In the genomic region with DNA sequence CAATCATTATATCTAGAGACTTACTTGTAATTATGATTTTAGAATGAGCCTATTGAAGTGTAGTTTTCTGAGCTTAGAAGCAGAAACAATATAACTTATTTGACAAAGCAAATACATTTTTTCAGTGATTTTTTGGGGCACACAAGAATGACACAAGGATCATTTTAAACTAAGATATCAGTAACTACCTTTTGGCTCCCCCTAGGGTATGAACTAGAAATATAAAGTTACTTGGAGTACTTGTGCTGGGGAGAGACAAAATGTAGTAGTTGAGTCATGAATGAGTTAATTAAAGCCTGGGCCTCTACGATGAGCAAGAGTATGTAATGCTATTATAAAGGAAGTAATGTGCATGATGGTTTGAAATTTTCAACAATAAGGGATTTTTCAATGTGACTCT, we compare ENCODE assay signal across 8 cellular contexts.
A peak's percentile ranks its signal among the peaks of the same experiment; 100 is the strongest.
DNase-seq lines count a peak whose midpoint lies in the region; ATAC-seq and TF ChIP-seq lines count a peak whose summit lies in the region.

No MANE protein-coding gene starts in this region.

- no peak overlapping the region for H3K4me3 ChIP-seq in IMR-90 (ENCODE audit: insufficient read depth, low read depth, low read length)

- no peak overlapping the region for H3K4me2 ChIP-seq in IMR-90 (ENCODE audit: low read depth, low read length)

- no peak overlapping the region for H3K23ac ChIP-seq in IMR-90 (ENCODE audit: low read depth, low read length)

- no TSS peak for BruUV-seq in IMR-90 (replicated peaks; lab: Mats Ljungman, UMichigan)

- no peak overlapping the region for H2AFZ ChIP-seq in IMR-90 (replicated peaks; ENCODE audit: low read length, poor library complexity)

- H2AK9ac ChIP-seq in IMR-90 (replicated peaks; ENCODE audit: low read depth, low read length, poor library complexity): no peak overlapping the region

- dilution Hi-C loops in IMR-90 (cut with HindIII; ENCODE audit: low sequenced_read_pairs, unreplicated experiment): no loop called here

- ATAC-seq in GM18867 (IDR thresholded peaks at IDR 0.05; ENCODE audit: unreplicated experiment): peak; percentile 42
- no peak for ATAC-seq in IMR-90 (ENCODE audit: low read depth)
- ATAC-seq in HG02571 (IDR thresholded peaks at IDR 0.05; ENCODE audit: unreplicated experiment): no peak

- H3K9me1 ChIP-seq in IMR-90 (ENCODE audit: insufficient read depth, low read length): no peaks in the 10 kb centered on the region

- no peaks in the 10 kb centered on the region for H3K36me3 ChIP-seq in IMR-90 (ENCODE audit: control insufficient read depth, insufficient read depth, low read length)

- no peaks in the 10 kb centered on the region for H3K79me1 ChIP-seq in IMR-90 (ENCODE audit: low read depth in 1 of 2, low read length in 2 of 2)

- H2BK20ac ChIP-seq in IMR-90 (ENCODE audit: low read depth, low read length): no peak overlapping the region

- no peaks in the 10 kb centered on the region for H3K27me3 Mint-ChIP-seq in activated CD4-positive, alpha-beta memory T cell treated with anti-CD3 and anti-CD28 coated beads for 36 hours

- no peak overlapping the region for H3K4ac ChIP-seq in IMR-90 (ENCODE audit: low read depth, low read length)

- no CpG with 5 or more reads among the region's 1 CpG for WGBS in IMR-90 (ENCODE audit: extremely low coverage in 2 of 2, insufficient read length in 1 of 2), 2 experiments

- H4K8ac ChIP-seq in IMR-90 (ENCODE audit: low read depth in 2 of 2, low read length in 2 of 2): no peak overlapping the region

- no peak overlapping the region for H4K91ac ChIP-seq in IMR-90 (ENCODE audit: insufficient read depth, low read depth, low read length)

- H3K4me3 Mint-ChIP-seq in activated CD4-positive, alpha-beta memory T cell treated with anti-CD3 and anti-CD28 coated beads for 36 hours: no peak overlapping the region

- no peaks in the 10 kb centered on the region for H3K27me3 ChIP-seq in IMR-90 (ENCODE audit: control insufficient read depth, insufficient read depth, low read length)

- DNase-seq in IMR-90 (no peak), amniotic epithelial cell (ENCODE audit: low read depth) (peak; percentile 62), midbrain (lab: John Stamatoyannopoulos, UW) (peak; percentile 10), NCI-H146 (lab: John Stamatoyannopoulos, UW) (no peak), T1000 (lab: John Stamatoyannopoulos, UW) (no peak)
- no peak for DNase-seq in activated CD4-positive, alpha-beta memory T cell treated with anti-CD3 and anti-CD28 coated beads for 36 hours

- H3K4me1 ChIP-seq in IMR-90 (ENCODE audit: control insufficient read depth, insufficient read depth, low read length): no peaks in the 10 kb centered on the region

- no peaks in the 10 kb centered on the region for H3K4me1 Mint-ChIP-seq in activated CD4-positive, alpha-beta memory T cell treated with anti-CD3 and anti-CD28 coated beads for 36 hours (ENCODE audit: low read depth)

- no peak overlapping the region for H3K18ac ChIP-seq in IMR-90 (ENCODE audit: low read depth, low read length)

- in situ Hi-C loops in IMR-90 (cut with MboI; ENCODE audit: low sequenced_read_pairs): no loop called here

- no peak overlapping the region for H3K9ac ChIP-seq in IMR-90 (ENCODE audit: low read depth, low read length)

- H4K20me1 ChIP-seq in IMR-90 (ENCODE audit: insufficient read depth, low read length): no peaks in the 10 kb centered on the region

- H2BK120ac ChIP-seq in IMR-90 (ENCODE audit: low read depth, low read length): no peak overlapping the region

- POLR2A ChIA-PET in IMR-90 (lab: Charles Lee; ENCODE audit: unreplicated experiment): no interaction called here
- POLR2A ChIA-PET in activated CD4-positive, alpha-beta memory T cell treated with anti-CD3 and anti-CD28 coated beads for 36 hours (lab: Charles Lee): no interaction called here

- no peak overlapping the region for H3K14ac ChIP-seq in IMR-90 (replicated peaks; ENCODE audit: low read depth, low read length)

- no peaks in the 10 kb centered on the region for H3K9me3 Mint-ChIP-seq in activated CD4-positive, alpha-beta memory T cell treated with anti-CD3 and anti-CD28 coated beads for 36 hours

- H3K27ac ChIP-seq in IMR-90 (ENCODE audit: insufficient read depth, low read length): no peak overlapping the region

- no peak overlapping the region for H2AK5ac ChIP-seq in IMR-90 (ENCODE audit: low read depth, low read length)

- H3K36me3 Mint-ChIP-seq in activated CD4-positive, alpha-beta memory T cell treated with anti-CD3 and anti-CD28 coated beads for 36 hours: no peaks in the 10 kb centered on the region

- H2BK5ac ChIP-seq in IMR-90 (ENCODE audit: low read depth, low read length, poor library complexity, severe bottlenecking): no peak overlapping the region

- H3K9me3 ChIP-seq in IMR-90 (ENCODE audit: control insufficient read depth, insufficient read depth, low read length): 0 out of 2 replicates have a peak, but pooled peaks cover 1% of the 10 kb centered on the region

- CTCF ChIA-PET in IMR-90 (lab: Yijun Ruan, JAX): no interaction called here
- CTCF ChIA-PET in activated CD4-positive, alpha-beta memory T cell treated with anti-CD3 and anti-CD28 coated beads for 36 hours (lab: Charles Lee): no interaction called here

- intact Hi-C loops in IMR-90 (cut with micrococcal nuclease): no loop called here
- intact Hi-C loops in activated CD4-positive, alpha-beta memory T cell treated with anti-CD3 and anti-CD28 coated beads for 36 hours (cut with micrococcal nuclease): no loop called here

- TF ChIP-seq RAD21 in IMR-90 (IDR thresholded peaks at IDR 0.05; ENCODE audit: low read length): peak; percentile 19; the same call in 1 of the 2 replicates

- 0 out of 2 replicates have a peak, but pooled peaks have one; percentile 20 for TF ChIP-seq CTCF in IMR-90 (conservative IDR thresholded peaks at IDR 0.05; ENCODE audit: low read depth, low read length)

- H3K56ac ChIP-seq in IMR-90 (ENCODE audit: extremely low read depth, insufficient read depth, low read length): no peak overlapping the region

- no peak overlapping the region for H3K27ac Mint-ChIP-seq in activated CD4-positive, alpha-beta memory T cell treated with anti-CD3 and anti-CD28 coated beads for 36 hours

- no peak for TF ChIP-seq POLR2A in IMR-90 (IDR thresholded peaks at IDR 0.05; ENCODE audit: low read depth, low read length)

- H4K5ac ChIP-seq in IMR-90 (ENCODE audit: low read depth, low read length): no peak overlapping the region

- no peak overlapping the region for H2BK15ac ChIP-seq in IMR-90 (ENCODE audit: low read depth, low read length)

TF ChIP-seq in IMR-90, 13 proteins besides CTCF, POLR2A, EP300 and RAD21:
- TF ChIP-seq CHD1 (IDR thresholded peaks at IDR 0.05; ENCODE audit: low read depth, low read length): no peak
- no peak for TF ChIP-seq MXI1 (IDR thresholded peaks at IDR 0.05; ENCODE audit: borderline replicate concordance, low read depth, low read length)
- TF ChIP-seq RFX5 (IDR thresholded peaks at IDR 0.05; ENCODE audit: low read depth, low read length): no peak
- TF ChIP-seq, protein P1, sequence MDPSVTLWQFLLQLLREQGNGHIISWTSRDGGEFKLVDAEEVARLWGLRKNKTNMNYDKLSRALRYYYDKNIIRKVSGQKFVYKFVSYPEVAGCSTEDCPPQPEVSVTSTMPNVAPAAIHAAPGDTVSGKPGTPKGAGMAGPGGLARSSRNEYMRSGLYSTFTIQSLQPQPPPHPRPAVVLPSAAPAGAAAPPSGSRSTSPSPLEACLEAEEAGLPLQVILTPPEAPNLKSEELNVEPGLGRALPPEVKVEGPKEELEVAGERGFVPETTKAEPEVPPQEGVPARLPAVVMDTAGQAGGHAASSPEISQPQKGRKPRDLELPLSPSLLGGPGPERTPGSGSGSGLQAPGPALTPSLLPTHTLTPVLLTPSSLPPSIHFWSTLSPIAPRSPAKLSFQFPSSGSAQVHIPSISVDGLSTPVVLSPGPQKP (IDR thresholded peaks at IDR 0.05; ENCODE audit: borderline replicate concordance, low read depth, low read length): no peak
- TF ChIP-seq SMC3 (IDR thresholded peaks at IDR 0.05; ENCODE audit: low read depth, low read length): no peak
- TF ChIP-seq RCOR1 (IDR thresholded peaks at IDR 0.05; ENCODE audit: insufficient replicate concordance, low read length): no peak
TF ChIP-seq in IMR-90: peak in this region for 0.

Comparison
In these comparisons a context has a peak if more than half of its experiments do, and no peak if none do; other contexts are left out.
1. DNase-seq: peak in amniotic epithelial cell (single experiment) and midbrain (single experiment); none in IMR-90 (single experiment), activated CD4-positive, alpha-beta memory T cell treated with anti-CD3 and anti-CD28 coated beads for 36 hours (single experiment), NCI-H146 (single experiment) and T1000 (single experiment).